ENCODE assay signal across 16 cellular contexts in the genomic region with DNA sequence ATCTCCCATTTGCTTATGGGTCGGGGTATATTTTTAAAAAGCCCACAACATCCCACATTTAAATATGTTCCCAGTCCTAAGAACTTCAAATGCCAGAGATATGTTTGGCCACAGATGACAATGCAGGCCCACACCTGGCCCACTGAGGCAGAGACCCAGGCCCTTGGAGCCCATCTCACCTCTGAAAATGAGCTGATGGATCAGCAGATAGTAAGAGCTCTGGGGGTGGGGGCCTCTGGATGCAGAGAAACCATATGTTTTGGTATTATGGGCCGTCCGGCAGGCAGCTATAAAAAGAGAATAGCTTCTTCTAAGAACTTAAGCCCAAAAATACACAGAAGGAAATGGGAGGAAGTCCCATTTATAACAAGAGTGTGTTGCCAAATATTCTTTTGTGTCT.
"Had no signal": no experiment of that assay in that cellular context is flagged by ENCODE, and none has a peak within 500 bp of the region (broad histone marks: within the 10 kb centered on the region; RNA-seq: fewer than 3 reads in every experiment).

No MANE protein-coding gene starts in this region.

- H3K27ac ChIP-seq: epithelial cell of prostate, esophagus squamous epithelium, gastroesophageal sphincter, neutrophil, spleen, thoracic aorta, transverse colon had no signal

- H3K27me3 ChIP-seq: esophagus squamous epithelium, gastroesophageal sphincter, neutrophil, transverse colon had no signal

- H3K9me3 ChIP-seq: esophagus squamous epithelium, gastroesophageal sphincter, neutrophil, spleen, thoracic aorta, transverse colon had no signal

- H3K36me3 ChIP-seq: esophagus squamous epithelium, gastroesophageal sphincter, neutrophil, spleen, thoracic aorta, transverse colon had no signal

- DNase-seq: effector memory CD8-positive, alpha-beta T cell; esophagus squamous epithelium; foreskin fibroblast; naive thymus-derived CD4-positive, alpha-beta T cell; nephron progenitor cell; spleen; stimulated activated CD4-positive, alpha-beta T cell treated with anti-CD3 and anti-CD28 coated beads, Interleukin-15, amount 100 ng/mL, for 24 hours; stimulated activated CD4-positive, alpha-beta T cell treated with anti-CD3 and anti-CD28 coated beads, Interleukin-1b, Interleukin-23, amount 100 ng/mL, for 48 hours; stimulated activated CD4-positive, alpha-beta T cell treated with anti-CD3 and anti-CD28 coated beads, Interleukin-4, amount 100 ng/mL, for 24 hours; stimulated activated naive B cell treated with anti-CD40 and anti-IgM and Interleukin-4, amounts not matched to agents 10 μg/mL and 1 μg/mL and 100 μg/mL, for 72 hours; stimulated activated naive CD8-positive, alpha-beta T cell treated with anti-CD3 and anti-CD28 coated beads, Interleukin-15, amount 100 ng/mL, for 72 hours; transverse colon had no signal

- H3K4me3 ChIP-seq: esophagus squamous epithelium, gastroesophageal sphincter, spleen, thoracic aorta, transverse colon had no signal
